In genomic region chr4:152698012-152698499, GRCh38 we compare ENCODE assay signal across 1 cellular context.
TF ChIP-seq lines count a peak whose summit lies in the region.

No MANE protein-coding gene starts in this region.

TF ChIP-seq in H1, 55 proteins besides CTCF, POLR2A, EP300 and RAD21:
- TF ChIP-seq SIRT6 (IDR thresholded peaks at IDR 0.05; ENCODE audit: low read length) (no peak), CEBPB (IDR thresholded peaks at IDR 0.05; ENCODE audit: low read depth, low read length) (no peak), CBX8 (IDR thresholded peaks at IDR 0.05; ENCODE audit: borderline replicate concordance, low read depth, low read length) (no peak), RXRA (IDR thresholded peaks at IDR 0.05; ENCODE audit: insufficient read depth, low read depth, low read length) (no peak), SRF (IDR thresholded peaks at IDR 0.05; ENCODE audit: low read depth, low read length) (no peak), ASH2L (IDR thresholded peaks at IDR 0.05; ENCODE audit: low read length) (no peak), MAFK (IDR thresholded peaks at IDR 0.05; ENCODE audit: low read depth, low read length) (no peak), NANOG (IDR thresholded peaks at IDR 0.05; ENCODE audit: insufficient read depth, low read depth, low read length, poor library complexity, severe bottlenecking) (no peak)
